Comparison of ENCODE assay signal across 21 cellular contexts in genomic region chr1:62834400-62834987, GRCh38. TPM values are rescaled to one million over a fixed set of nuclear protein-coding genes. Genes with fewer than 3 reads are reported as not detected.
A peak's percentile ranks its signal among the peaks of the same experiment; 100 is the strongest.
DNase-seq lines count a peak whose midpoint lies in the region; ATAC-seq, FAIRE-seq and TF ChIP-seq lines count a peak whose summit lies in the region.
"Had no signal": no experiment of that assay in that cellular context is flagged by ENCODE, and none has a peak within 500 bp of the region (broad histone marks: within the 10 kb centered on the region; RNA-seq: fewer than 3 reads in every experiment).

No MANE protein-coding gene starts in this region.

- no peak for ATAC-seq in A549
- no peak for ATAC-seq in K562
- no peak for ATAC-seq in HG02973 (IDR thresholded peaks at IDR 0.05; ENCODE audit: unreplicated experiment)
- ATAC-seq: GM12878 had no signal

- no peaks in the 10 kb centered on the region for H3K79me2 ChIP-seq in K562 (ENCODE audit: control insufficient read depth, insufficient read depth, low read length)

- H4K20me1 ChIP-seq in K562 (replicated peaks; ENCODE audit: control insufficient read depth, insufficient read depth, low read length): no peaks in the 10 kb centered on the region

- TF ChIP-seq POLR2A in A549 (IDR thresholded peaks at IDR 0.05; ENCODE audit: low read length) (no peak), GM12891 (IDR thresholded peaks at IDR 0.05; ENCODE audit: low read depth, low read length) (no peak), K562 (conservative IDR thresholded peaks at IDR 0.05) (no peak)

- 82% methylated on average over 1 of the region's 1 CpG for WGBS in A549 (ENCODE audit: missing lambda C conversion rate)
- WGBS in K562 (ENCODE audit: insufficient coverage, low coverage, missing lambda C conversion rate): 85% methylated on average over 1 of the region's 1 CpG

- H3K9me3 ChIP-seq in A549 (no peaks in the 10 kb centered on the region), K562 (replicated peaks; ENCODE audit: control insufficient read depth, insufficient read depth, low read depth, low read length) (no peaks in the 10 kb centered on the region), kidney (ENCODE audit: control insufficient read depth in 1 of 2, low read length in 2 of 2) (no peaks in the 10 kb centered on the region)

- POLR2A ChIA-PET in A549 (lab: Yijun Ruan, JAX) (no interaction called here), K562 (lab: Yijun Ruan, JAX) (interaction anchor here (0.8 kb wide), 1 partner anchor 304 kb away, joined by 3 read pairs; no protein-coding TSS in a partner anchor)

- no peak for TF ChIP-seq RAD21 in A549 (conservative IDR thresholded peaks at IDR 0.05 in 1 of 2, IDR thresholded peaks at IDR 0.05 in 1 of 2)
- TF ChIP-seq RAD21 in K562 (CRISPR knock-in tag; conservative IDR thresholded peaks at IDR 0.05 in 1 of 2, IDR thresholded peaks at IDR 0.05 in 1 of 2): no peak

- H3K4me3 ChIP-seq in A549: no peak overlapping the region
- no peak overlapping the region for H3K4me3 ChIP-seq in K562
- no peak overlapping the region for H3K4me3 ChIP-seq in kidney (ENCODE audit: low read length in 2 of 2)
- H3K4me3 ChIP-seq: GM12878, GM23248 had no signal

- no peaks in the 10 kb centered on the region for H3K27me3 ChIP-seq in K562 (ENCODE audit: control insufficient read depth in 2 of 2, insufficient read depth in 2 of 2, low read length in 2 of 2)

- no peak overlapping the region for H3K27ac ChIP-seq in A549
- H3K27ac ChIP-seq in K562 (ENCODE audit: extremely low read depth, low read depth, low read length): no peak overlapping the region
- no peak overlapping the region for H3K27ac ChIP-seq in kidney (ENCODE audit: low read depth in 2 of 2, low read length in 2 of 2)
- H3K27ac ChIP-seq: GM23248 had no signal

- TF ChIP-seq EP300 in A549 (IDR thresholded peaks at IDR 0.05): no peak
- no peak for TF ChIP-seq EP300 in K562 (IDR thresholded peaks at IDR 0.05; ENCODE audit: low read length)

- H3K9me1 ChIP-seq in K562 (ENCODE audit: control insufficient read depth, insufficient read depth, low read length): no peaks in the 10 kb centered on the region

- DNase-seq in A549 (ENCODE audit: low read depth in 1 of 2, low spot score in 1 of 2) (no peak), GM12891 (ENCODE audit: insufficient read length, low spot score) (no peak), K562 (ENCODE audit: extremely low read depth in 1 of 4, low spot score in 3 of 4) (no peak), kidney (no peak), DMS53 (lab: John Stamatoyannopoulos, UW) (no peak)
- DNase-seq: 8988T; C1 segment of cervical spinal cord; Calu3; CD4-positive, alpha-beta memory T cell; COR-L47; DMS153; DMS79; EL; GDM1; GM23248; H7; HCEC 1CT had no signal

- intact Hi-C loops in K562 (cut with micrococcal nuclease) (no loop called here), kidney (cut with DNase I) (no loop called here)

- no peak overlapping the region for H2AFZ ChIP-seq in K562 (ENCODE audit: low read depth, low read length)
- H2AFZ ChIP-seq: GM23248 had no signal

- FAIRE-seq in A549 (lab: Jason Lieb, UNC): no peak
- peak; percentile 69 for FAIRE-seq in GM12891 (lab: Jason Lieb, UNC)
- no peak for FAIRE-seq in K562 (lab: Jason Lieb, UNC)
- no peak for FAIRE-seq in kidney (lab: Jason Lieb, UNC)
- FAIRE-seq: GM12878, GM18507, H1 had no signal

- no peak overlapping the region for H3K4me2 ChIP-seq in A549
- no peak overlapping the region for H3K4me2 ChIP-seq in K562 (ENCODE audit: insufficient read depth, low read length)

- H3K9ac ChIP-seq in K562 (ENCODE audit: insufficient read depth in 1 of 2, low read depth in 2 of 2, low read length in 2 of 2): no peak overlapping the region
- no peak overlapping the region for H3K9ac ChIP-seq in kidney (ENCODE audit: low read length in 2 of 2)
- H3K9ac ChIP-seq: GM23248 had no signal

- H3K36me3 ChIP-seq in K562 (ENCODE audit: control insufficient read depth, insufficient read depth, low read length) (peaks cover 10% of the 10 kb centered on the region; the same call in 1 of the 3 replicates), kidney (ENCODE audit: control insufficient read depth in 1 of 2, insufficient read depth in 2 of 2, low read length in 2 of 2) (no peaks in the 10 kb centered on the region)

- TF ChIP-seq CTCF in A549 (IDR thresholded peaks at IDR 0.05) (no peak), K562 (IDR thresholded peaks at IDR 0.05 in 2 of 3, conservative IDR thresholded peaks at IDR 0.05 in 1 of 3; ENCODE audit: insufficient read depth in 2 of 3, low read depth in 1 of 3, low read length in 3 of 3) (no peak), kidney (IDR thresholded peaks at IDR 0.05; ENCODE audit: borderline replicate concordance, extremely low read depth, insufficient read depth) (no peak)

- CTCF ChIA-PET in A549 (lab: Yijun Ruan, JAX): no interaction called here
- CTCF ChIA-PET in K562 (lab: Yijun Ruan, JAX; ENCODE audit: low intra/inter-chr PET ratio): no interaction called here

- in situ Hi-C loops in K562 (cut with MboI): no loop called here

- H3K4me1 ChIP-seq in A549 (no peaks in the 10 kb centered on the region), K562 (replicated peaks in 1 of 2; ENCODE audit: control insufficient read depth in 2 of 2, insufficient read depth in 2 of 2, low read length in 2 of 2) (no peaks in the 10 kb centered on the region), kidney (ENCODE audit: control insufficient read depth in 1 of 2, insufficient read depth in 1 of 2, low read depth in 1 of 2, low read length in 2 of 2) (no peaks in the 10 kb centered on the region)

- no TSS peak for BruUV-seq in K562 (replicated peaks; lab: Mats Ljungman, UMichigan)

TF ChIP-seq in A549, 52 proteins besides CTCF, POLR2A, EP300 and RAD21:
- TF ChIP-seq MAFK (IDR thresholded peaks at IDR 0.05; ENCODE audit: partially characterized antibody) (peak; percentile 42), ZSCAN20 (CRISPR knock-in tag; IDR thresholded peaks at IDR 0.05) (no peak)

TF ChIP-seq in GM12891, 5 proteins besides CTCF, POLR2A, EP300 and RAD21:
- TF ChIP-seq POLR2AphosphoS5 (IDR thresholded peaks at IDR 0.05; ENCODE audit: low read depth, low read length): no peak
- no peak for TF ChIP-seq POU2F2 (IDR thresholded peaks at IDR 0.05; ENCODE audit: low read depth, low read length)
- no peak for TF ChIP-seq PAX5 (IDR thresholded peaks at IDR 0.05; ENCODE audit: insufficient read depth, low read length, severe bottlenecking)
- no peak for TF ChIP-seq TAF1 (IDR thresholded peaks at IDR 0.05; ENCODE audit: low read depth, low read length)
- TF ChIP-seq SPI1 (IDR thresholded peaks at IDR 0.05; ENCODE audit: low read depth, low read length): no peak
TF ChIP-seq in GM12891: peak in this region for 0.

RNA-seq across cellular contexts. Expression of gene ATG4C, which starts 50.6 kb away (rescaled TPM):
- polyA plus RNA-seq in A549 (2011; rRNA removed) (12.9 and 14.8 TPM in 2 replicates), A549 (2017; fragmentation: RNase III; extraction: RNeasy Plus Mini Kit Qiagen cat#74134 plus additional on column Dnase treatment) (6.0 to 6.7 TPM (median 6.5 TPM) in 3 replicates), K562 (2011; rRNA removed) (13.7 and 21.3 TPM in 2 replicates), K562 (2014; fragmentation: Illumina TruSeq; extraction: Trizol) (17.5 and 22.6 TPM in 2 replicates), K562 (2014; fragmentation: Nextera tagmentation; extraction: Ambion mirVana) (10 to 100 TPM; 35.4 to 35.8 TPM), K562 (2014; rRNA removed) (12.1 and 14.9 TPM in 2 replicates), kidney (ENCODE audit: insufficient read depth, low read depth, low replicate concordance) (8.7 TPM)
- polyA plus RNA-seq in A549 (2012; cell fraction: cytosol; rRNA removed): 2.5 and 2.8 TPM in 2 replicates
- polyA plus RNA-seq in A549 (2012; cell fraction: nucleus; rRNA removed): 0.46 and 1.5 TPM in 2 replicates
- 2.9 and 4.0 TPM in 2 replicates for polyA minus RNA-seq in A549 (2011; rRNA and poly(A)+ RNA removed)
- 8.4 TPM for polyA plus RNA-seq in GM12891 (2012; ENCODE audit: low read depth, missing spikeins)
- total RNA-seq in K562 (2011; cell fraction: chromatin; rRNA removed; ENCODE audit: low replicate concordance): 6.2 and 23.0 TPM in 2 replicates
- total RNA-seq in K562 (2011; cell fraction: nucleolus; rRNA removed): 1.0 and 1.4 TPM in 2 replicates
- total RNA-seq in K562 (2011; cell fraction: nucleoplasm; rRNA removed): 3.1 and 4.4 TPM in 2 replicates
- total RNA-seq in K562 (2014; rRNA removed) (7.0 and 7.6 TPM in 2 replicates), K562 (2014; rRNA removed; fragmentation: Illumina TruSeq; extraction: Trizol) (14.4 and 17.5 TPM in 2 replicates), K562 (2015; rRNA removed; fragmentation: Illumina TruSeq; extraction: Trizol) (9.5 and 10.4 TPM in 2 replicates), K562 (2021) (15.2 and 16.1 TPM in 2 replicates), kidney (9.5 TPM)
- 2.3 and 4.5 TPM in 2 replicates for polyA plus RNA-seq in K562 (2011; cell fraction: cytosol; rRNA removed)
- polyA plus RNA-seq in K562 (2011; cell fraction: nucleus; rRNA removed): 3.9 and 5.5 TPM in 2 replicates
- polyA plus RNA-seq in K562 (2012): 11.6 and 11.7 TPM in 2 replicates
- polyA minus RNA-seq in K562 (2011; rRNA and poly(A)+ RNA removed): 16.7 and 17.6 TPM in 2 replicates
- 5.9 and 7.6 TPM in 2 replicates for polyA minus RNA-seq in K562 (2011; cell fraction: cytosol; rRNA and poly(A)+ RNA removed)
- polyA minus RNA-seq in K562 (2011; cell fraction: nucleus; rRNA and poly(A)+ RNA removed): 4.4 and 7.7 TPM in 2 replicates

Comparison
In these comparisons a context has a peak if more than half of its experiments do, and no peak if none do; other contexts are left out.
1. Of the 35 proteins assayed by ChIP-seq in both K562 and A549: peak only in K562: none; only in A549: MAFK; in both: none; in neither: 34.